In the genomic region with DNA sequence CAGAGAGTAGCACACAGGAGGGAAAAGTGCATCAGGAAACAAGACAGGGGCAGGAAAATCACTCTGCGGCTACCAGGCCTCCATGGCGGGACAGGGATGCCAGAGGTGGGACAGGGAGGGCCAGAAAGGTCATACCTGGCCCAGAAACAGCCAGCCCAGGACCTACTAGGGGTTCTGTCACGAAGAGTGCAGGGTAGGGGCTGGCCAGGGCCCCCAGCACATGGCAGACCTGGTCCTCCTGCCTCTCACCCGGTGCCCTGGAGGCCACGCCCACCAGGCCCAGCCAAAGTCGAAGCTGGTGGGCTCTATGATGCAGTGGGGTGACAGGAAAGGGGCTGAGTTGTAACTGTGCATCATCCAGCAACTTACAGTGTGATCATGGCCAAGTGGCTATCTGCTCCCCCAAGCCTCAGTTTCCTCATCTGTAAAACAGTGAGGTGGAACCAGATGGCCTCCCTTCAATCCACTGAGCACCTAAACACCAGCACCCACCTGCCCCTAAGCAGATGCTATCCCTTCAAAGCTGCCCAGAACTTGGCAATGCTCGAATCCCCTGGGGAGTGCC, we compare ENCODE assay signal across 13 cellular contexts. TPM values are rescaled to one million over a fixed set of nuclear protein-coding genes. Genes with fewer than 3 reads are reported as not detected.
DNase-seq lines count a peak whose midpoint lies in the region; ATAC-seq, FAIRE-seq and TF ChIP-seq lines count a peak whose summit lies in the region.
"Had no signal": no experiment of that assay in that cellular context is flagged by ENCODE, and none has a peak within 500 bp of the region (broad histone marks: within the 10 kb centered on the region; RNA-seq: fewer than 3 reads in every experiment).

No MANE protein-coding gene starts in this region.

- no peaks in the 10 kb centered on the region for H3K9me3 ChIP-seq in H1 (ENCODE audit: insufficient read depth in 2 of 2, low read depth in 1 of 2, low read length in 1 of 2)
- H3K9me3 ChIP-seq: MG63, mucosa of descending colon, upper lobe of left lung had no signal

- peaks cover 0 to 8% (median 4%) of the 10 kb centered on the region in 4 experiments; a peak in 5 of 7 replicates for H3K4me1 ChIP-seq in H1 (replicated peaks in 1 of 4; ENCODE audit: control insufficient read depth in 3 of 4, insufficient read depth in 4 of 4, low read length in 3 of 4)

- H4K91ac ChIP-seq in H1 (replicated peaks; ENCODE audit: insufficient read length, low read length): no peak overlapping the region

- ATAC-seq in GM18498 (IDR thresholded peaks at IDR 0.05; ENCODE audit: unreplicated experiment) (peak; percentile 13), GM19438 (IDR thresholded peaks at IDR 0.05; ENCODE audit: low read depth, unreplicated experiment) (peak; percentile 34), HG03064 (IDR thresholded peaks at IDR 0.05; ENCODE audit: low read depth, unreplicated experiment) (peak; percentile 16), HG03135 (IDR thresholded peaks at IDR 0.05; ENCODE audit: unreplicated experiment) (no peak)

- TF ChIP-seq POLR2A in H1 (IDR thresholded peaks at IDR 0.05; ENCODE audit: control extremely low read depth in 1 of 2, low read depth in 2 of 2, low read length in 2 of 2): no peak

- peaks cover 7 to 27% (median 24%) of the 10 kb centered on the region in 4 experiments for H3K27me3 ChIP-seq in H1 (replicated peaks in 1 of 4; ENCODE audit: control insufficient read depth in 3 of 4, extremely low read depth in 1 of 4, insufficient read depth in 3 of 4, low read length in 3 of 4)
- H3K27me3 ChIP-seq: MG63, upper lobe of left lung had no signal

- H3K9ac ChIP-seq in H1 (replicated peaks in 1 of 4; ENCODE audit: extremely low read depth in 1 of 4, low read depth in 3 of 4, low read length in 3 of 4): no peak overlapping the region; a peak in 1 of 7 replicates

- no peaks in the 10 kb centered on the region for H3K23me2 ChIP-seq in H1 (ENCODE audit: low read depth, low read length)

- no peaks in the 10 kb centered on the region for H3K79me2 ChIP-seq in H1 (ENCODE audit: control insufficient read depth in 1 of 2, insufficient read depth in 2 of 2, low read length in 2 of 2)

- no peak overlapping the region for H2AK5ac ChIP-seq in H1 (ENCODE audit: low read depth, low read length)

- POLR2A ChIA-PET in H1 (lab: Charles Lee; ENCODE audit: partially characterized antibody): no interaction called here

- H3K36me3 ChIP-seq in H1 (ENCODE audit: control insufficient read depth in 2 of 4, insufficient read depth in 4 of 4, low read length in 3 of 4): no peaks in the 10 kb centered on the region
- H3K36me3 ChIP-seq: cardiac muscle cell, upper lobe of left lung had no signal

- H3K14ac ChIP-seq in H1 (ENCODE audit: insufficient read length): no peak overlapping the region

- CTCF ChIA-PET in H1 (lab: Charles Lee; ENCODE audit: partially characterized antibody): interaction anchor here (0.6 to 9.5 kb wide), 25 partner anchors 9 to 607 kb away, joined by 3 to 70 read pairs (median 3); no protein-coding TSS in a partner anchor

- TF ChIP-seq CTCF in H1 (IDR thresholded peaks at IDR 0.05; ENCODE audit: control extremely low read depth in 1 of 3, insufficient read depth in 1 of 3, low read depth in 1 of 3, low read length in 3 of 3): no peak

- peak overlapping the region; percentile 2; the same call in 1 of the 2 replicates for H2BK15ac ChIP-seq in H1 (ENCODE audit: low read length)

- no peaks in the 10 kb centered on the region for H3K79me1 ChIP-seq in H1 (ENCODE audit: low read depth, low read length)

- H4K20me1 ChIP-seq in H1 (replicated peaks in 1 of 2; ENCODE audit: control insufficient read depth in 1 of 2, insufficient read depth in 2 of 2, low read length in 2 of 2): peaks cover 0 to 4% of the 10 kb centered on the region in 2 experiments

- no peak overlapping the region for H3K18ac ChIP-seq in H1 (ENCODE audit: extremely low read depth, low read length)

- H3K27ac ChIP-seq in H1 (ENCODE audit: low read depth, low read length): no peak overlapping the region
- H3K27ac ChIP-seq: cardiac muscle cell, upper lobe of left lung had no signal

- no peak overlapping the region for H2BK20ac ChIP-seq in H1 (ENCODE audit: low read length)

- H3K4ac ChIP-seq in H1 (replicated peaks; ENCODE audit: insufficient read length, low read depth, low read length): no peak overlapping the region

- no peak for TF ChIP-seq RAD21 in H1 (IDR thresholded peaks at IDR 0.05 in 1 of 2, conservative IDR thresholded peaks at IDR 0.05 in 1 of 2; ENCODE audit: low read depth in 2 of 2, low read length in 2 of 2)

- H4K8ac ChIP-seq in H1 (ENCODE audit: extremely low read depth, insufficient read depth, low read length): peak overlapping the region; percentile 35; the same call in 1 of the 2 replicates

- no peak overlapping the region for H3K56ac ChIP-seq in H1 (replicated peaks; ENCODE audit: insufficient read length, low read depth, low read length)

- H2BK5ac ChIP-seq in H1 (ENCODE audit: low read depth, low read length): no peak overlapping the region

- 79% methylated on average over 7 of the region's 7 CpGs; no CpG with 5 or more reads in 1 of the 2 experiments for WGBS in H1 (ENCODE audit: extremely low coverage in 1 of 2, insufficient coverage in 1 of 2, insufficient read length in 1 of 2, insufficient replicate concordance in 2 of 2, low coverage in 1 of 2, low lambda C conversion rate in 2 of 2, missing lambda C conversion rate in 1 of 2), 2 experiments

- H3K4me3 ChIP-seq in H1 (ENCODE audit: extremely low read depth in 1 of 4, insufficient read depth in 2 of 4, low read depth in 3 of 4, low read length in 4 of 4): no peak overlapping the region
- H3K4me3 ChIP-seq: cardiac muscle cell, MG63, mucosa of descending colon, upper lobe of left lung had no signal

- H3K4me2 ChIP-seq in H1 (ENCODE audit: insufficient read depth in 1 of 2, low read depth in 2 of 2, low read length in 2 of 2): no peak overlapping the region

- no peak overlapping the region for H2AFZ ChIP-seq in H1 (ENCODE audit: low read length)

- no peak for DNase-seq in H1 (ENCODE audit: low read depth in 1 of 2, low spot score in 2 of 2)
- no peak for DNase-seq in GM19239 (ENCODE audit: insufficient read length, low spot score)
- DNase-seq in stimulated activated CD4-positive, alpha-beta T cell treated with anti-CD3 and anti-CD28 coated beads, Interleukin-15, amount 100 ng/mL, for 24 hours: no peak
- no peak for DNase-seq in retina

- no peak overlapping the region for H3K23ac ChIP-seq in H1 (ENCODE audit: insufficient read length)

- no peak overlapping the region for H4K5ac ChIP-seq in H1 (ENCODE audit: insufficient read length, low read depth, low read length)

- H2BK12ac ChIP-seq in H1 (ENCODE audit: low read depth, low read length): peak overlapping the region; percentile 60; the same call in 1 of the 2 replicates

- no peak overlapping the region for H2BK120ac ChIP-seq in H1 (replicated peaks; ENCODE audit: low read depth, low read length)

- FAIRE-seq in H1 (lab: Jason Lieb, UNC): no peak
- FAIRE-seq in GM19239 (lab: Jason Lieb, UNC): no peak
- FAIRE-seq: G401.6 had no signal

- TF ChIP-seq EP300 in H1 (IDR thresholded peaks at IDR 0.05; ENCODE audit: borderline replicate concordance in 1 of 2, low read depth in 2 of 2, low read length in 2 of 2): no peak

TF ChIP-seq in H1, 55 proteins besides CTCF, POLR2A, EP300 and RAD21:
- TF ChIP-seq SAP30 (IDR thresholded peaks at IDR 0.05; ENCODE audit: insufficient read depth, insufficient replicate concordance, low read length) (no peak), RBBP5 (IDR thresholded peaks at IDR 0.05; ENCODE audit: borderline replicate concordance, low read depth, low read length) (no peak), BCL11A (IDR thresholded peaks at IDR 0.05; ENCODE audit: low read depth in 2 of 2, low read length in 2 of 2) (no peak), TBP (IDR thresholded peaks at IDR 0.05; ENCODE audit: low read depth, low read length) (no peak), CHD2 (IDR thresholded peaks at IDR 0.05; ENCODE audit: low read length) (no peak), TCF12 (IDR thresholded peaks at IDR 0.05; ENCODE audit: low read depth, low read length) (no peak), CTBP2 (IDR thresholded peaks at IDR 0.05; ENCODE audit: borderline replicate concordance, insufficient read depth, insufficient read length, low read length) (no peak), FOSL1 (IDR thresholded peaks at IDR 0.05; ENCODE audit: insufficient read depth, low read depth, low read length) (no peak), SP4 (IDR thresholded peaks at IDR 0.05; ENCODE audit: low read length) (no peak), RXRA (IDR thresholded peaks at IDR 0.05; ENCODE audit: insufficient read depth, low read depth, low read length) (no peak), KDM4A (IDR thresholded peaks at IDR 0.05; ENCODE audit: low read depth, low read length, severe bottlenecking) (no peak)
TF ChIP-seq in H1: peak in this region for 0.

RNA-seq across cellular contexts. Expression of a gene that starts 10.6 kb away (rescaled TPM):
- 0.36 and 0.69 TPM in 2 replicates for total RNA-seq in H1 (2021; fragmentation: NEBNext Ultra II Directional; extraction: Animal tissue kit (Norgen Biotek cat#: 25700))
- polyA plus RNA-seq in H1 (2011; rRNA removed): 0.06 and 0.19 TPM in 2 replicates
- 0.34 TPM for polyA plus RNA-seq in H1 (2011; cell fraction: cytosol; rRNA removed)
- 0.53 TPM for polyA plus RNA-seq in H1 (2011; cell fraction: nucleus; rRNA removed)
- 0.08 to 0.77 TPM (median 0.23 TPM) in 4 replicates for polyA plus RNA-seq in H1 (2012, experiment 1 of 2)
- polyA plus RNA-seq in H1 (2012, experiment 2 of 2): 0.08 TPM
- 0.12 TPM for polyA plus RNA-seq in H1 (2013, experiment 1 of 2)
- polyA plus RNA-seq in H1 (2013, experiment 2 of 2): 0.09 TPM
- polyA minus RNA-seq in H1 (2011; rRNA and poly(A)+ RNA removed): 0.13 and 0.24 TPM in 2 replicates
- not detected for polyA minus RNA-seq in H1 (2011; cell fraction: cytosol; rRNA and poly(A)+ RNA removed)
- 0.10 TPM for polyA minus RNA-seq in H1 (2011; cell fraction: nucleus; rRNA and poly(A)+ RNA removed)
